Comparison of ENCODE assay signal across 9 cellular contexts in the genomic region with DNA sequence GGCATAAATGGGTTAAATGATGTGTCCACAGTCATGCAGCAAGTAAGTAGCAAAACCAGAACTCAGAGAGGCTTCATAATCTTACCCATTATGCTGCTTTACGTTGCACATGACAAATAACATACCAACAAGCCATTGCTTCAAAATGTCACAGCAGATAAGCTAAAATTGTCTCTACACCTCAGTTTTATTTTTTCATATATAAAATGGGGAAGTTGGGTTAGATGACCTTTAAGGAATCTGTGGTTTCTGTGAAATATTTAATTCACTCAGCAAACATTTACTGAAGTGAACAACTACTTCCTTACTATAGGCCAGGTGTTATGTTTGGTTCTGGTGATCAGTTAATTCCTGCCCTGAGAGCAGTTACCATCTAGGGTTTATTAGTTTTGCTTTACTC. TPM values are rescaled to one million over a fixed set of nuclear protein-coding genes. Genes with fewer than 3 reads are reported as not detected.
DNase-seq lines count a peak whose midpoint lies in the region; ATAC-seq, FAIRE-seq and TF ChIP-seq lines count a peak whose summit lies in the region.
"Had no signal": no experiment of that assay in that cellular context is flagged by ENCODE, and none has a peak within 500 bp of the region (broad histone marks: within the 10 kb centered on the region; RNA-seq: fewer than 3 reads in every experiment).

No MANE protein-coding gene starts in this region.

- TF ChIP-seq RAD21 in GM12878 (IDR thresholded peaks at IDR 0.05; ENCODE audit: insufficient read depth, low read depth, low read length): no peak

- no peak for TF ChIP-seq EP300 in GM12878 (IDR thresholded peaks at IDR 0.05; ENCODE audit: borderline replicate concordance in 1 of 2, control insufficient read depth in 1 of 2, low read depth in 2 of 2, low read length in 2 of 2)

- intact Hi-C loops in GM12878 (cut with micrococcal nuclease; ENCODE audit: unreplicated experiment): loop anchor here (2.0 to 5.0 kb wide), 6 partner anchors 44 to 321 kb away; no protein-coding TSS in a partner anchor

- SMC1A ChIA-PET in GM12878 (lab: Charles Lee; ENCODE audit: uncharacterized antibody, unreplicated experiment): interaction anchor here (0.8 to 9.4 kb wide), 29 partner anchors 11 to 169 kb away, joined by 3 to 122 read pairs (median 6); no protein-coding TSS in a partner anchor

- peaks cover 68% of the 10 kb centered on the region for H3K79me2 ChIP-seq in GM12878 (ENCODE audit: control insufficient read depth, insufficient read depth, low read length)

- H3K9me3 ChIP-seq in BLaER1: no peaks in the 10 kb centered on the region
- no peaks in the 10 kb centered on the region for H3K9me3 ChIP-seq in GM12878 (replicated peaks; ENCODE audit: control insufficient read depth, insufficient read depth, low read length)
- H3K9me3 ChIP-seq in HAP-1: no peaks in the 10 kb centered on the region

- H3K36me3 ChIP-seq in BLaER1 (peaks cover 23% of the 10 kb centered on the region), GM12878 (ENCODE audit: control insufficient read depth in 2 of 2, insufficient read depth in 2 of 2, low read length in 1 of 2) (peaks cover 0 to 3% of the 10 kb centered on the region in 2 experiments; a peak in 1 of 4 replicates), HAP-1 (replicated peaks) (peaks cover 3% of the 10 kb centered on the region; the same call in 1 of the 2 replicates)

- no peak overlapping the region for H3K4me3 ChIP-seq in BLaER1
- H3K4me3 ChIP-seq in Jurkat, Clone E6-1 (ENCODE audit: low read length): peak overlapping the region; percentile 33
- H3K4me3 ChIP-seq in GM12878: peak overlapping the region; percentile 56
- H3K4me3 ChIP-seq in HAP-1: no peak overlapping the region

- peak overlapping the region; percentile 96 for H3K4me2 ChIP-seq in BLaER1
- peak overlapping the region; percentile 89 for H3K4me2 ChIP-seq in GM12878 (ENCODE audit: control insufficient read depth, insufficient read depth)

- 0% methylated on average over 1 of the region's 1 CpG for WGBS in GM12878 (ENCODE audit: insufficient coverage, insufficient replicate concordance, low lambda C conversion rate, missing lambda C conversion rate)

- no peak overlapping the region for H3K9ac ChIP-seq in BLaER1
- peak overlapping the region; percentile 86 for H3K9ac ChIP-seq in GM12878 (ENCODE audit: control insufficient read depth, insufficient read depth, low read length)

- H3K27ac ChIP-seq in BLaER1 (0 out of 2 replicates have a peak overlapping the region, but pooled peaks have one; percentile 20), GM12878 (ENCODE audit: control insufficient read depth, insufficient read depth) (peak overlapping the region; percentile 96)

- peak; percentile 32 for DNase-seq in Jurkat, Clone E6-1 (ENCODE audit: low read depth, low spot score)
- DNase-seq in GM12878 (ENCODE audit: low read depth, low spot score): no peak
- DNase-seq in HEK293T (ENCODE audit: extremely low spot score): no peak
- no peak for DNase-seq in HAP-1 (ENCODE audit: low spot score in 2 of 2)
- DNase-seq: NCI-H1694 treated with DMSO at 0.1 percent for 48 hours had no signal

- H3K27ac Mint-ChIP-seq in nephron: peak overlapping the region; percentile 13 to 72 (median 61)

- TF ChIP-seq CTCF in GM12878 (IDR thresholded peaks at IDR 0.05 in 2 of 3, conservative IDR thresholded peaks at IDR 0.05 in 1 of 3; ENCODE audit: control insufficient read depth in 2 of 3, extremely low read depth in 1 of 3, insufficient read depth in 1 of 3, low read depth in 3 of 3, low read length in 3 of 3) (no peak), nephron (IDR thresholded peaks at IDR 0.05; ENCODE audit: unreplicated experiment in 3 of 3) (no peak)

- peaks cover 42% of the 10 kb centered on the region for H3K4me1 ChIP-seq in BLaER1
- peaks cover 33% of the 10 kb centered on the region for H3K4me1 ChIP-seq in GM12878 (ENCODE audit: control insufficient read depth, insufficient read depth, low read length)
- peaks cover 23% of the 10 kb centered on the region for H3K4me1 ChIP-seq in HAP-1

- H3K27me3 ChIP-seq in BLaER1 (no peaks in the 10 kb centered on the region), GM12878 (replicated peaks in 1 of 2; ENCODE audit: control insufficient read depth in 2 of 2, insufficient read depth in 2 of 2, low read length in 1 of 2) (no peaks in the 10 kb centered on the region), HAP-1 (ENCODE audit: low read depth) (no peaks in the 10 kb centered on the region)

- peaks cover 40% of the 10 kb centered on the region for H3K4me1 Mint-ChIP-seq in nephron

- POLR2A ChIA-PET in GM12878 (lab: Charles Lee) (interaction anchor here (0.6 to 6.9 kb wide), 15 partner anchors 25 to 158 kb away, joined by 3 to 82 read pairs (median 6); no protein-coding TSS in a partner anchor), HEK293T (lab: Yijun Ruan, JAX) (interaction anchor here (1.7 to 2.0 kb wide), 2 partner anchors 55 to 57 kb away, joined by 6 to 12 read pairs; partner anchors contain the start of gene DDIT4)

- BruUV-seq in GM12878 (replicated peaks; lab: Mats Ljungman, UMichigan): no TSS peak

- RAD21 ChIA-PET in GM12878 (lab: Charles Lee; ENCODE audit: unreplicated experiment): interaction anchor here (0.9 to 10.2 kb wide), 18 partner anchors 27 to 170 kb away, joined by 3 to 129 read pairs (median 8); no protein-coding TSS in a partner anchor

- peaks cover 12% of the 10 kb centered on the region for H3K36me3 Mint-ChIP-seq in nephron (ENCODE audit: low read depth)

- no peaks in the 10 kb centered on the region for H3K9me3 Mint-ChIP-seq in nephron

- no peak overlapping the region; the same call in 1 of the 2 replicates for H2AFZ ChIP-seq in GM12878 (ENCODE audit: control insufficient read depth, low read depth, low read length)

- CTCF ChIA-PET in GM12878 (lab: Yijun Ruan, JAX) (interaction anchor here (0.7 to 9.7 kb wide), 16 partner anchors 11 to 260 kb away, joined by 3 to 127 read pairs (median 8); no protein-coding TSS in a partner anchor), HEK293T (lab: Yijun Ruan, JAX) (interaction anchor here (0.5 to 1.3 kb wide), 4 partner anchors 15 to 322 kb away, joined by 3 to 6 read pairs (median 3); no protein-coding TSS in a partner anchor)

- no peak for TF ChIP-seq POLR2A in GM12878 (IDR thresholded peaks at IDR 0.05; ENCODE audit: low read depth, low read length)

- H3K4me3 Mint-ChIP-seq in nephron: peak overlapping the region; percentile 31 to 59 (median 53)

- ATAC-seq in GM12878: peak; percentile 22
- no peak for ATAC-seq in HG02798 (IDR thresholded peaks at IDR 0.05; ENCODE audit: poor library complexity, unreplicated experiment)
- no peak for ATAC-seq in GM18511 (IDR thresholded peaks at IDR 0.05; ENCODE audit: unreplicated experiment)

- FAIRE-seq in GM12878 (lab: Jason Lieb, UNC): peak; percentile 18

- H3K27me3 Mint-ChIP-seq in nephron (ENCODE audit: low read depth): no peaks in the 10 kb centered on the region

- in situ Hi-C loops in GM12878 (cut with MboI): loop anchor here (5.0 kb wide), 1 partner anchor 166 kb away; no protein-coding TSS in a partner anchor
- in situ Hi-C loops in HAP-1 (cut with MboI; ENCODE audit: low sequenced_read_pairs): loop anchor here (25.0 kb wide), 1 partner anchor 256 kb away; the partner anchor contains the start of gene CHST3

- H4K20me1 ChIP-seq in BLaER1: peaks cover 41% of the 10 kb centered on the region
- H4K20me1 ChIP-seq in GM12878 (ENCODE audit: control insufficient read depth, insufficient read depth): no peaks in the 10 kb centered on the region

RNA-seq across cellular contexts. Expression of gene ASCC1, which starts 2.3 kb away (rescaled TPM):
- 52.2 TPM for polyA plus RNA-seq in Jurkat, Clone E6-1 (2012; ENCODE audit: insufficient read depth, insufficient read length)
- 63.6 and 65.4 TPM in 2 replicates for total RNA-seq in GM12878 (2013; cell fraction: nucleolus; rRNA removed)
- total RNA-seq in GM12878 (2014; rRNA removed): 23.3 and 32.9 TPM in 2 replicates
- 40.4 and 41.9 TPM in 2 replicates for total RNA-seq in GM12878 (2014; rRNA removed; fragmentation: Illumina TruSeq; extraction: Trizol)
- total RNA-seq in GM12878 (2021): 37.7 and 37.9 TPM in 2 replicates
- 40.5 TPM for polyA plus RNA-seq in GM12878 (2011; ENCODE audit: low read depth)
- polyA plus RNA-seq in GM12878 (2011; rRNA removed): 80.6 and 113 TPM in 2 replicates
- polyA plus RNA-seq in GM12878 (2011; cell fraction: cytosol; rRNA removed): 49.9 and 54.1 TPM in 2 replicates
- 40.7 and 40.9 TPM in 2 replicates for polyA plus RNA-seq in GM12878 (2011; cell fraction: nucleus; rRNA removed)
- polyA plus RNA-seq in GM12878 (2012): 35.0 and 40.2 TPM in 2 replicates
- polyA plus RNA-seq in GM12878 (2014; fragmentation: Illumina TruSeq; extraction: Trizol): 62.2 and 83.1 TPM in 2 replicates
- 10 to 100 TPM; 41.6 to 49.9 TPM for polyA plus RNA-seq in GM12878 (2014; fragmentation: Nextera tagmentation; extraction: Ambion mirVana)
- 40.8 and 40.9 TPM in 2 replicates for polyA plus RNA-seq in GM12878 (2014; rRNA removed)
- 10 to 100 TPM; 43.8 to 47.2 TPM for polyA plus RNA-seq in GM12878 (2016; fragmentation: Nextera tagmentation; extraction: Ambion mirVana)
- 86.5 and 91.9 TPM in 2 replicates for polyA minus RNA-seq in GM12878 (2011; rRNA and poly(A)+ RNA removed)
- polyA minus RNA-seq in GM12878 (2011; cell fraction: cytosol; rRNA and poly(A)+ RNA removed): 35.2 and 35.7 TPM in 2 replicates
- 27.3 and 33.8 TPM in 2 replicates for polyA minus RNA-seq in GM12878 (2011; cell fraction: nucleus; rRNA and poly(A)+ RNA removed)

RNA-seq across cellular contexts. Expression of gene ANAPC16, which starts 2.5 kb away (rescaled TPM):
- 95.9 TPM for polyA plus RNA-seq in Jurkat, Clone E6-1 (2012; ENCODE audit: insufficient read depth, insufficient read length)
- 59.7 and 67.5 TPM in 2 replicates for total RNA-seq in GM12878 (2013; cell fraction: nucleolus; rRNA removed)
- total RNA-seq in GM12878 (2014; rRNA removed) (69.0 and 78.1 TPM in 2 replicates), GM12878 (2014; rRNA removed; fragmentation: Illumina TruSeq; extraction: Trizol) (80.2 and 80.3 TPM in 2 replicates), GM12878 (2021) (66.9 and 72.7 TPM in 2 replicates)
- 72.2 TPM for polyA plus RNA-seq in GM12878 (2011; ENCODE audit: low read depth)
- polyA plus RNA-seq in GM12878 (2011; rRNA removed) (191 and 233 TPM in 2 replicates), GM12878 (2014; fragmentation: Illumina TruSeq; extraction: Trizol) (79.5 and 97.5 TPM in 2 replicates), GM12878 (2014; fragmentation: Nextera tagmentation; extraction: Ambion mirVana) (100 to 1,000 TPM; 178 to 208 TPM), GM12878 (2014; rRNA removed) (89.1 and 123 TPM in 2 replicates), GM12878 (2016; fragmentation: Nextera tagmentation; extraction: Ambion mirVana) (100 to 1,000 TPM; 145 to 153 TPM)
- 67.3 and 70.7 TPM in 2 replicates for polyA plus RNA-seq in GM12878 (2011; cell fraction: cytosol; rRNA removed)
- 29.0 and 44.9 TPM in 2 replicates for polyA plus RNA-seq in GM12878 (2011; cell fraction: nucleus; rRNA removed)
- 93.4 and 116 TPM in 2 replicates for polyA plus RNA-seq in GM12878 (2012)
- polyA minus RNA-seq in GM12878 (2011; rRNA and poly(A)+ RNA removed): 39.7 TPM in 2 replicates
- 9.9 and 13.9 TPM in 2 replicates for polyA minus RNA-seq in GM12878 (2011; cell fraction: cytosol; rRNA and poly(A)+ RNA removed)
- 7.0 and 7.7 TPM in 2 replicates for polyA minus RNA-seq in GM12878 (2011; cell fraction: nucleus; rRNA and poly(A)+ RNA removed)

RNA-seq across cellular contexts. Expression of gene DDIT4, which starts 55.4 kb away (rescaled TPM):
- polyA plus RNA-seq in Jurkat, Clone E6-1 (2012; ENCODE audit: insufficient read depth, insufficient read length): 55.7 TPM
- total RNA-seq in GM12878 (2013; cell fraction: nucleolus; rRNA removed): 278 and 329 TPM in 2 replicates
- total RNA-seq in GM12878 (2014; rRNA removed): 227 and 228 TPM in 2 replicates
- total RNA-seq in GM12878 (2014; rRNA removed; fragmentation: Illumina TruSeq; extraction: Trizol): 75.4 and 76.9 TPM in 2 replicates
- 192 and 210 TPM in 2 replicates for total RNA-seq in GM12878 (2021)
- polyA plus RNA-seq in GM12878 (2011; ENCODE audit: low read depth): 31.9 TPM
- 181 and 277 TPM in 2 replicates for polyA plus RNA-seq in GM12878 (2011; rRNA removed)
- polyA plus RNA-seq in GM12878 (2011; cell fraction: cytosol; rRNA removed): 307 and 319 TPM in 2 replicates
- 445 and 463 TPM in 2 replicates for polyA plus RNA-seq in GM12878 (2011; cell fraction: nucleus; rRNA removed)
- polyA plus RNA-seq in GM12878 (2012): 108 and 193 TPM in 2 replicates
- polyA plus RNA-seq in GM12878 (2014; fragmentation: Illumina TruSeq; extraction: Trizol): 35.2 and 44.5 TPM in 2 replicates
- 1 to 10 TPM; 2.1 to 5.0 TPM for polyA plus RNA-seq in GM12878 (2014; fragmentation: Nextera tagmentation; extraction: Ambion mirVana)
- polyA plus RNA-seq in GM12878 (2014; rRNA removed): 174 and 190 TPM in 2 replicates
- polyA plus RNA-seq in GM12878 (2016; fragmentation: Nextera tagmentation; extraction: Ambion mirVana): 100 to 1,000 TPM; 245 to 268 TPM
- polyA minus RNA-seq in GM12878 (2011; rRNA and poly(A)+ RNA removed): 219 and 366 TPM in 2 replicates
- 187 and 217 TPM in 2 replicates for polyA minus RNA-seq in GM12878 (2011; cell fraction: cytosol; rRNA and poly(A)+ RNA removed)
- 480 and 614 TPM in 2 replicates for polyA minus RNA-seq in GM12878 (2011; cell fraction: nucleus; rRNA and poly(A)+ RNA removed)

Comparison
In these comparisons a context has a peak if more than half of its experiments do, and no peak if none do; other contexts are left out.
1. H3K4me3 ChIP-seq: peak in Jurkat, Clone E6-1 (single experiment) and GM12878 (single experiment); none in BLaER1 (single experiment) and HAP-1 (single experiment).